ENCODE assay signal across 8 cellular contexts in the genomic region with DNA sequence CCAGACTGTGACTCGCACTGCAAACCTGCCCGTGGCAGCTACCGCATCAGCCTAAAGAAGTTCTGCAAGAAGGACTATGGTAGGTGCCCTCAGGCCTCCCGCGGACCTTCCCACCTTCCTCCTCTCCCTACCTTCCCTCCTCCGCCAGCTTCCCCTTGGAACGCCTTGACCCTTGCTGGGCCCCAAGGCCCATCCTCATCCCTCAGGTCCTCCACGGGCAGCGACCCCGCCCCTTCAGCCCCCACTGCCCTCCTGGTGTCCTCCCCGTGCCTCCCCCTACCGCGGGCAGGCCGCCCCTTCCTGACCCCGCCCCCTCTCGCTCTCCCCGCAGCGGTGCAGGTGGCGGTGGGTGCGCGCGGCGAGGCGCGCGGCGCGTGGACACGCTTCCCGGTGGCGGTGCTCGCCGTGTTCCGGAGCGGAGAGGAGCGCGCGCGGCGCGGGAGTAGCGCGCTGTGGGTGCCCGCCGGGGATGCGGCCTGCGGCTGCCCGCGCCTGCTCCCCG. TPM values are rescaled to one million over a fixed set of nuclear protein-coding genes. Genes with fewer than 3 reads are reported as not detected.
DNase-seq lines count a peak whose midpoint lies in the region; ATAC-seq and TF ChIP-seq lines count a peak whose summit lies in the region.

No MANE protein-coding gene starts in this region.

- peaks cover 14% of the 10 kb centered on the region for H3K79me1 ChIP-seq in mesenchymal stem cell (replicated peaks; ENCODE audit: low read length, poor library complexity, severe bottlenecking)

- intact Hi-C loops in posterior vena cava (cut with DNase I) (no loop called here), gastrocnemius medialis (cut with DNase I; ENCODE audit: low total_unique reads) (loop anchor here (2.0 kb wide), 1 partner anchor 13 kb away; no protein-coding TSS in a partner anchor)

- H3K4me3 ChIP-seq in mesenchymal stem cell (ENCODE audit: insufficient read depth in 1 of 2, low read depth in 1 of 2, low read length in 2 of 2): peak overlapping the region in 1 of 2 experiments; percentile 77
- H3K4me3 ChIP-seq in gastrocnemius medialis: peak overlapping the region in 1 of 4 donors; percentile 27

- H2BK5ac ChIP-seq in mesenchymal stem cell (ENCODE audit: low read depth, low read length, poor library complexity, severe bottlenecking): no peak overlapping the region

- DNase-seq in CMK (ENCODE audit: low read depth) (peak; percentile 72), mesenchymal stem cell (no peak), posterior vena cava (ENCODE audit: low spot score) (no peak), gastrocnemius medialis (no peak)
- peak; percentile 40 for DNase-seq in activated CD8-positive, alpha-beta memory T cell treated with anti-CD3 and anti-CD28 coated beads, Interleukin-2, amount 50 U/mL, for 4 hours

- in situ Hi-C loops in gastrocnemius medialis (cut with MboI; ENCODE audit: low sequenced_read_pairs in 4 of 4): no loop called here

- ATAC-seq in HG03354 (IDR thresholded peaks at IDR 0.05; ENCODE audit: poor library complexity, severe bottlenecking, unreplicated experiment) (peak; percentile 1), gastrocnemius medialis (no peak), HG03432 (IDR thresholded peaks at IDR 0.05; ENCODE audit: unreplicated experiment) (no peak), GM21786 (IDR thresholded peaks at IDR 0.05; ENCODE audit: unreplicated experiment) (no peak)

- TF ChIP-seq CTCF in gastrocnemius medialis (IDR thresholded peaks at IDR 0.05 in 4 of 5, conservative IDR thresholded peaks at IDR 0.05 in 1 of 5): no peak

- no peak overlapping the region for H3K4ac ChIP-seq in mesenchymal stem cell (ENCODE audit: low read depth in 1 of 2, low read length in 2 of 2)

- H3K4me2 ChIP-seq in mesenchymal stem cell (ENCODE audit: low read length, poor library complexity, severe bottlenecking): peak overlapping the region; percentile 91

- H3K9ac ChIP-seq in mesenchymal stem cell (ENCODE audit: low read length): no peak overlapping the region

- H2AK5ac ChIP-seq in mesenchymal stem cell (ENCODE audit: low read length, severe bottlenecking): no peak overlapping the region

- no peak for TF ChIP-seq POLR2A in gastrocnemius medialis (IDR thresholded peaks at IDR 0.05)

- H3K14ac ChIP-seq in mesenchymal stem cell (ENCODE audit: low read length in 2 of 2): peak overlapping the region in 1 of 2 experiments; percentile 44

- peak overlapping the region in 1 of 2 experiments; percentile 23 for H3K18ac ChIP-seq in mesenchymal stem cell (ENCODE audit: low read depth in 1 of 2, low read length in 2 of 2)

- H3K27me3 ChIP-seq in mesenchymal stem cell (ENCODE audit: control insufficient read depth in 1 of 2, insufficient read depth in 1 of 2, low read length in 2 of 2): peaks cover 23 to 36% of the 10 kb centered on the region in 2 experiments
- H3K27me3 ChIP-seq in gastrocnemius medialis: peaks cover 36 to 43% (median 39%) of the 10 kb centered on the region in 3 donors

- 25% methylated on average over 15 of the region's 50 CpGs for WGBS in mesenchymal stem cell

- no peak overlapping the region for H4K8ac ChIP-seq in mesenchymal stem cell (ENCODE audit: low read length)

- H2BK15ac ChIP-seq in mesenchymal stem cell (ENCODE audit: low read depth, poor library complexity, severe bottlenecking): no peak overlapping the region

- H3K9me3 ChIP-seq in mesenchymal stem cell (ENCODE audit: control insufficient read depth, low read length) (no peaks in the 10 kb centered on the region), gastrocnemius medialis (no peaks in the 10 kb centered on the region)

- H3K36me3 ChIP-seq in mesenchymal stem cell (ENCODE audit: control insufficient read depth in 1 of 2, insufficient read depth in 2 of 2, low read depth in 1 of 2, low read length in 2 of 2) (peaks cover 0 to 6% of the 10 kb centered on the region in 2 experiments), gastrocnemius medialis (no peaks in the 10 kb centered on the region)

- H2BK12ac ChIP-seq in mesenchymal stem cell (ENCODE audit: low read length in 2 of 2): no peak overlapping the region

- no peak overlapping the region for H2AFZ ChIP-seq in mesenchymal stem cell (ENCODE audit: low read depth, low read length)

- no peak overlapping the region for H4K91ac ChIP-seq in mesenchymal stem cell (ENCODE audit: low read length)

- no peak overlapping the region for H2BK120ac ChIP-seq in mesenchymal stem cell (ENCODE audit: low read depth, low read length)

- H3K27ac ChIP-seq in mesenchymal stem cell (ENCODE audit: low read length, poor library complexity, severe bottlenecking) (no peak overlapping the region), gastrocnemius medialis (no peak overlapping the region)

- no peak overlapping the region for H3K23ac ChIP-seq in mesenchymal stem cell (ENCODE audit: low read length in 2 of 2)

- H3K4me1 ChIP-seq in mesenchymal stem cell (ENCODE audit: control insufficient read depth, insufficient read depth, low read depth, low read length): peaks cover 55% of the 10 kb centered on the region
- H3K4me1 ChIP-seq in gastrocnemius medialis: peaks cover 21 to 37% of the 10 kb centered on the region in 2 donors

RNA-seq across cellular contexts. Expression of a gene that starts 1.5 kb away (rescaled TPM):
- polyA plus RNA-seq in mesenchymal stem cell (2013, experiment 1 of 2): 4.9 TPM
- polyA plus RNA-seq in mesenchymal stem cell (2013, experiment 2 of 2): 4.1 TPM
- total RNA-seq in posterior vena cava: 10 to 100 TPM; 11.4 to 13.3 TPM
- total RNA-seq in gastrocnemius medialis: 10 to 100 TPM in 2 of 4 donors, 1 to 10 TPM in 2; 8.7 to 14.8 (median 9.9) TPM

RNA-seq across cellular contexts. Expression of a gene that starts 2.4 kb away (rescaled TPM):
- 0.14 TPM for polyA plus RNA-seq in mesenchymal stem cell (2013, experiment 1 of 2)
- polyA plus RNA-seq in mesenchymal stem cell (2013, experiment 2 of 2): 0.15 TPM
- total RNA-seq in posterior vena cava (under 1 TPM in 1 of 2 donors, not detected in 1; 0.29 TPM), gastrocnemius medialis (not detected)

RNA-seq across cellular contexts. Expression of a gene that starts 13.6 kb away (rescaled TPM):
- polyA plus RNA-seq in mesenchymal stem cell (2013, experiment 1 of 2): 3.4 TPM
- polyA plus RNA-seq in mesenchymal stem cell (2013, experiment 2 of 2): 3.5 TPM
- total RNA-seq in posterior vena cava (under 1 TPM in 1 of 2 donors, not detected in 1; 0.86 TPM), gastrocnemius medialis (under 1 TPM in 2 of 4 donors, not detected in 2; 0.33 to 0.91 TPM)

RNA-seq across cellular contexts. Expression of a gene that starts 40.3 kb away (rescaled TPM):
- 498 TPM for polyA plus RNA-seq in mesenchymal stem cell (2013, experiment 1 of 2)
- 484 TPM for polyA plus RNA-seq in mesenchymal stem cell (2013, experiment 2 of 2)
- 100 to 1,000 TPM; 107 to 133 TPM for total RNA-seq in posterior vena cava
- 10 to 100 TPM; 22.1 to 84.2 (median 56.2) TPM for total RNA-seq in gastrocnemius medialis

RNA-seq across cellular contexts. Expression of a gene that starts 44.2 kb away (rescaled TPM):
- 2.7 TPM for polyA plus RNA-seq in mesenchymal stem cell (2013, experiment 1 of 2)
- 2.7 TPM for polyA plus RNA-seq in mesenchymal stem cell (2013, experiment 2 of 2)
- total RNA-seq in posterior vena cava: 1 to 10 TPM in 1 of 2 donors, under 1 TPM in 1; 0.81 to 1.3 TPM
- total RNA-seq in gastrocnemius medialis: 1 to 10 TPM; 1.8 to 3.6 (median 2.4) TPM

Comparison
In these comparisons a context has a peak if more than half of its experiments do, and no peak if none do; other contexts are left out.
1. DNase-seq: peak in CMK (single experiment) and activated CD8-positive, alpha-beta memory T cell treated with anti-CD3 and anti-CD28 coated beads, Interleukin-2, amount 50 U/mL, for 4 hours (single experiment); none in mesenchymal stem cell (single experiment), posterior vena cava (single experiment) and gastrocnemius medialis (0 of 2).